ENCODE assay signal across 8 cellular contexts in the genomic region with DNA sequence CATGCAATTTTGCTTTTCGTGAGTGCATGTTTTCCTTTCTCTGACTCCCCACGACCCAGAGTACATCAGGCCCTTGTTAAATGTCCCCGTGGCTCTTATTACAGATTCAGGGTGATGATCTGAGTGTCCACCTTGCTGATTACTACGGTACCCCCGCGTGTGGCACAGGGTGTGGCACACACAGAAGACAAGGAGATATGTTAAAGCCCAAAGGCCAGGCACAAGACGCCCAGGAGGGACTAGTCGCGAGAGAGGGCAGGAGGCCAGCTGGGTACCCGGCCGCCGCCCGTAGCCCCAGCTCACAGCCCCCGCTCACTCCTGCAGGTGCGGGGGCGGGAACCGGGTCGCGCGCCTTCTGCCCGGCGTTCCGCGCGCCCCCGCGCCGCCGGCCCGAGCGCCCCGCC. TPM values are rescaled to one million over a fixed set of nuclear protein-coding genes. Genes with fewer than 3 reads are reported as not detected.
DNase-seq lines count a peak whose midpoint lies in the region; ATAC-seq, FAIRE-seq and TF ChIP-seq lines count a peak whose summit lies in the region.

No MANE protein-coding gene starts in this region.

- H3K27me3 Mint-ChIP-seq in HFFc6 (ENCODE audit: insufficient read depth) = peaks cover 4% of the 10 kb centered on the region

- no peak overlapping the region for H3K23ac ChIP-seq in mesendoderm (ENCODE audit: low read length)

- H4K5ac ChIP-seq in mesendoderm (ENCODE audit: low read length) = no peak overlapping the region

- no peaks in the 10 kb centered on the region; the same call in 1 of the 2 replicates for H3K9me3 Mint-ChIP-seq in HFFc6

- H3K18ac ChIP-seq in mesendoderm (ENCODE audit: low read length) = no peak overlapping the region

- no peak overlapping the region for H2AK5ac ChIP-seq in mesendoderm (ENCODE audit: low read length)

- H3K27me3 ChIP-seq in BE2C = no peaks in the 10 kb centered on the region
- peaks cover 7% of the 10 kb centered on the region for H3K27me3 ChIP-seq in mesendoderm (ENCODE audit: insufficient read depth, low read length, poor library complexity)
- no peaks in the 10 kb centered on the region for H3K27me3 ChIP-seq in aorta (ENCODE audit: control insufficient read depth in 1 of 2, insufficient read depth in 2 of 2, low read length in 1 of 2)

- H3K27ac ChIP-seq in mesendoderm (ENCODE audit: low read depth, low read length) = no peak overlapping the region
- H3K27ac ChIP-seq in aorta (ENCODE audit: low read depth in 1 of 2, low read length in 2 of 2) = no peak overlapping the region

- H3K36me3 Mint-ChIP-seq in HFFc6 (ENCODE audit: low read depth) = no peaks in the 10 kb centered on the region

- H3K4me1 ChIP-seq in BE2C (no peaks in the 10 kb centered on the region), mesendoderm (ENCODE audit: control insufficient read depth, low read depth, low read length) (no peaks in the 10 kb centered on the region), aorta (ENCODE audit: control insufficient read depth in 1 of 2, insufficient read depth in 2 of 2, low read length in 2 of 2) (no peaks in the 10 kb centered on the region)

- no peak for TF ChIP-seq POLR2A in H54 (IDR thresholded peaks at IDR 0.05; ENCODE audit: low read depth, low read length)

- H4K8ac ChIP-seq in mesendoderm (ENCODE audit: low read depth, low read length) = no peak overlapping the region

- H3K4me2 ChIP-seq in mesendoderm (ENCODE audit: low read length) = peak overlapping the region; percentile 52

- no peaks in the 10 kb centered on the region for H3K79me1 ChIP-seq in mesendoderm (ENCODE audit: low read length)

- H3K36me3 ChIP-seq in BE2C (0 out of 2 replicates have a peak, but pooled peaks cover 3% of the 10 kb centered on the region), mesendoderm (ENCODE audit: control insufficient read depth, insufficient read depth, low read length) (no peaks in the 10 kb centered on the region), aorta (ENCODE audit: control insufficient read depth in 1 of 2, insufficient read depth in 2 of 2, low read length in 1 of 2) (no peaks in the 10 kb centered on the region)

- no peak overlapping the region for H2BK120ac ChIP-seq in mesendoderm (ENCODE audit: low read depth, low read length)

- no peak overlapping the region for H3K9ac ChIP-seq in mesendoderm (ENCODE audit: low read length)

- no peak for ATAC-seq in aorta (ENCODE audit: low FRiP score)
- ATAC-seq in GM21367 (IDR thresholded peaks at IDR 0.05; ENCODE audit: unreplicated experiment) = no peak
- ATAC-seq in GM19023 (IDR thresholded peaks at IDR 0.05; ENCODE audit: unreplicated experiment) = no peak

- H3K56ac ChIP-seq in mesendoderm (ENCODE audit: low read length) = peak overlapping the region; percentile 58

- H3K4me3 Mint-ChIP-seq in HFFc6 = peak overlapping the region; percentile 87

- in situ Hi-C loops in astrocyte of the spinal cord (cut with HindIII; ENCODE audit: low sequenced_read_pairs) = no loop called here

- TF ChIP-seq CTCF in BE2C (IDR thresholded peaks at IDR 0.05; ENCODE audit: low read depth, low read length) (no peak), HFFc6 (IDR thresholded peaks at IDR 0.05) (no peak), astrocyte of the spinal cord (IDR thresholded peaks at IDR 0.05; ENCODE audit: low read depth, low read length) (no peak)

- no peak overlapping the region for H2BK5ac ChIP-seq in mesendoderm (ENCODE audit: low read length)

- H3K4ac ChIP-seq in mesendoderm (ENCODE audit: low read depth, low read length) = no peak overlapping the region

- peak overlapping the region; percentile 75 for H3K4me3 ChIP-seq in BE2C (ENCODE audit: low read depth, low read length)
- H3K4me3 ChIP-seq in astrocyte of the spinal cord (ENCODE audit: low read depth, low read length) = peak overlapping the region; percentile 65
- no peak overlapping the region for H3K4me3 ChIP-seq in mesendoderm (ENCODE audit: low read length)
- H3K4me3 ChIP-seq in aorta (ENCODE audit: low read length in 2 of 2) = peak overlapping the region; percentile 75 to 76

- no peak for DNase-seq in BE2C
- no peak for DNase-seq in HFFc6
- no peak for DNase-seq in astrocyte of the spinal cord (ENCODE audit: low read depth, low spot score)
- no peak for DNase-seq in mesendoderm
- no peak for DNase-seq in aorta
- DNase-seq in H54 (ENCODE audit: insufficient read length, low spot score) = no peak

- H3K79me2 ChIP-seq in mesendoderm (ENCODE audit: control insufficient read depth, insufficient read depth, low read length) = no peaks in the 10 kb centered on the region

- H3K4me1 Mint-ChIP-seq in HFFc6 (ENCODE audit: low read depth) = peaks cover 43% of the 10 kb centered on the region

- intact Hi-C loops in aorta (cut with DNase I) = loop anchor here in 1 of 2 donors (10.0 kb wide), 1 partner anchor 153 kb away; no protein-coding TSS in a partner anchor

- H3K9me3 ChIP-seq in BE2C (no peaks in the 10 kb centered on the region), aorta (ENCODE audit: control insufficient read depth, low read length) (no peaks in the 10 kb centered on the region)

- H3K27ac Mint-ChIP-seq in HFFc6 = peak overlapping the region; percentile 41; the same call in 1 of the 2 replicates

- WGBS in mesendoderm (ENCODE audit: extremely low coverage, insufficient coverage, low lambda C conversion rate) = no CpG with 5 or more reads among the region's 32 CpGs
- WGBS in aorta, 2 donors = 0 to 1% methylated on average over 14 to 32 of the region's 32 CpGs

- no peak overlapping the region for H2BK15ac ChIP-seq in mesendoderm (replicated peaks; ENCODE audit: low read depth)

- no peak for FAIRE-seq in H54 (lab: Jason Lieb, UNC)

RNA-seq across cellular contexts. Expression of a gene that starts 0.3 kb away (rescaled TPM):
- 6.7 TPM for polyA plus RNA-seq in BE2C (2012; ENCODE audit: insufficient read depth, insufficient read length, low read depth)
- total RNA-seq in HFFc6 (2021; fragmentation: NEBNext Ultra II Directional; extraction: Animal tissue kit (Norgen Biotek cat#: 25700)) = 1 to 10 TPM; 5.7 to 8.6 (median 6.3) TPM
- polyA plus RNA-seq in mesendoderm (2013, experiment 1 of 2) = 5.3 TPM
- polyA plus RNA-seq in mesendoderm (2013, experiment 2 of 2) = 5.2 TPM
- total RNA-seq in aorta = 10 to 100 TPM; 16.2 to 17.6 TPM
- polyA plus RNA-seq in aorta = 1 to 10 TPM; 3.0 to 4.8 TPM
